ENCODE assay signal across 8 cellular contexts in genomic region chr7:66995045-66995776, GRCh38. TPM values are rescaled to one million over a fixed set of nuclear protein-coding genes. Genes with fewer than 3 reads are reported as not detected.
DNase-seq lines count a peak whose midpoint lies in the region; ATAC-seq and TF ChIP-seq lines count a peak whose summit lies in the region.
"Not testable (repeated sequence)": the region's sequence is repeated elsewhere in the genome, so short reads cannot be mapped to it uniquely, and the experiment has no call there.

TSS of gene SBDS (minus strand) at chr7:66995586. CDS start at chr7:66995417, 169 bp downstream.

- ATAC-seq in GM19035 (IDR thresholded peaks at IDR 0.05; ENCODE audit: unreplicated experiment) (peak; percentile 62), HG03378 (IDR thresholded peaks at IDR 0.05; ENCODE audit: unreplicated experiment) (peak; percentile 62)

- DNase-seq in AG10803 (ENCODE audit: low read depth) (peak; percentile 98), NCI-H460 (ENCODE audit: extremely low read depth, low read depth) (peak; percentile 99), cerebellar nuclear complex (lab: John Stamatoyannopoulos, UW) (peak; percentile 72 to 94), islet precursor cell (peak; percentile 98)
- DNase-seq in activated CD4-positive, CD25-positive, alpha-beta regulatory T cell treated with anti-CD3 and anti-CD28 coated beads, Interleukin-2, amount 50 U/mL, for 72 hours, result peak; percentile 86
- peak; percentile 88 to 91 (median 90) for DNase-seq in stimulated activated CD4-positive, alpha-beta T cell treated with anti-CD3 and anti-CD28 coated beads, Interleukin-12 subunit alpha, Interleukin-12 subunit beta, amount 100 ng/mL, for 48 hours (ENCODE audit: low read depth in 2 of 3, low spot score in 1 of 3)

- peak within 1 kb of the TSS; percentile 72 for H3K4me3 ChIP-seq in AG10803 (ENCODE audit: low read length)

- TF ChIP-seq CTCF in AG10803 (conservative IDR thresholded peaks at IDR 0.05; ENCODE audit: low read length), result not testable (repeated sequence)

RNA-seq across cellular contexts. Expression of gene SBDS, which starts in this region (rescaled TPM):
- total RNA-seq in NCI-H460 (2014; rRNA removed; shearing (Covaris generic)), result 125 and 140 TPM in 2 replicates
- 55.4 and 57.0 TPM in 2 replicates for polyA plus RNA-seq in NCI-H460 (2014; cell fraction: nucleus; rRNA removed)

Comparison
In these comparisons a context has a peak if more than half of its experiments do, and no peak if none do; other contexts are left out.
1. Peak in every context shown above with its lines: DNase-seq, ATAC-seq and H3K4me3 ChIP-seq.